In genomic region chr3:137121704-137122314, GRCh38 we compare ENCODE assay signal across 9 cellular contexts.
DNase-seq lines count a peak whose midpoint lies in the region; ATAC-seq and TF ChIP-seq lines count a peak whose summit lies in the region.
"Had no signal": no experiment of that assay in that cellular context is flagged by ENCODE, and none has a peak within 500 bp of the region (broad histone marks: within the 10 kb centered on the region; RNA-seq: fewer than 3 reads in every experiment).

No MANE protein-coding gene starts in this region.

- H3K36me3 ChIP-seq in PC-9 (ENCODE audit: low read depth): no peaks in the 10 kb centered on the region

- CTCF ChIA-PET in PC-9 (lab: Charles Lee): interaction anchor here (0.6 kb wide), 1 partner anchor 10 kb away, joined by 4 read pairs; no protein-coding TSS in a partner anchor

- no peaks in the 10 kb centered on the region; the same call in 1 of the 2 replicates for H3K27me3 ChIP-seq in PC-9 (ENCODE audit: insufficient read depth, low read depth)

- no peaks in the 10 kb centered on the region for H3K36me3 Mint-ChIP-seq in CD14-positive monocyte
- H3K36me3 Mint-ChIP-seq: naive thymus-derived CD8-positive, alpha-beta T cell had no signal

- H3K27ac ChIP-seq in PC-9: no peak overlapping the region

- H4K20me1 ChIP-seq in PC-9 (ENCODE audit: insufficient read depth): no peaks in the 10 kb centered on the region

- H3K9me2 ChIP-seq in PC-9 (ENCODE audit: insufficient read depth): no peaks in the 10 kb centered on the region

- H3K9me3 ChIP-seq in PC-9 (ENCODE audit: insufficient read depth, low read depth): no peaks in the 10 kb centered on the region; the same call in 1 of the 2 replicates

- DNase-seq in CD14-positive monocyte (ENCODE audit: low spot score) (no peak), GM13977 (ENCODE audit: low spot score) (peak; percentile 47), PC-9 (peak in 1 of 2 experiments; percentile 13), pons (ENCODE audit: low spot score) (peak; percentile 16), MV-4-11 (lab: John Stamatoyannopoulos, UW) (no peak)

- H3K4me2 ChIP-seq in PC-9: no peak overlapping the region

- intact Hi-C loops in CD14-positive monocyte (cut with micrococcal nuclease): no loop called here
- intact Hi-C loops in PC-9 (cut with micrococcal nuclease; ENCODE audit: unreplicated experiment): no loop called here

- H3K79me2 ChIP-seq in PC-9 (ENCODE audit: low read depth): no peaks in the 10 kb centered on the region

- H3K9me3 Mint-ChIP-seq in CD14-positive monocyte: no peaks in the 10 kb centered on the region
- H3K9me3 Mint-ChIP-seq: naive thymus-derived CD8-positive, alpha-beta T cell had no signal

- peak; percentile 31 for TF ChIP-seq CTCF in CD14-positive monocyte (IDR thresholded peaks at IDR 0.05)
- peak; percentile 80 for TF ChIP-seq CTCF in GM13977 (IDR thresholded peaks at IDR 0.05; ENCODE audit: extremely low read depth, insufficient read depth, missing control alignments)
- TF ChIP-seq CTCF in PC-9 (conservative IDR thresholded peaks at IDR 0.05): peak; percentile 69

- no peaks in the 10 kb centered on the region for H3K4me1 Mint-ChIP-seq in CD14-positive monocyte
- H3K4me1 Mint-ChIP-seq: naive thymus-derived CD8-positive, alpha-beta T cell had no signal

- ATAC-seq in HG03432 (IDR thresholded peaks at IDR 0.05; ENCODE audit: unreplicated experiment) (peak; percentile 68), esophagus mucosa (peak; percentile 60), GM21717 (IDR thresholded peaks at IDR 0.05; ENCODE audit: unreplicated experiment) (no peak)
- ATAC-seq: naive thymus-derived CD8-positive, alpha-beta T cell had no signal

- in situ Hi-C loops in GM13977 (cut with MboI; ENCODE audit: low pct_unique_long_range_greater_than_20kb, low sequenced_read_pairs, unreplicated experiment): loop anchor here (25.0 kb wide), 1 partner anchor 815 kb away; no protein-coding TSS in a partner anchor

- H3K27me3 Mint-ChIP-seq in CD14-positive monocyte (ENCODE audit: low read depth in 3 of 3): peaks cover 0 to 12% (median 5%) of the 10 kb centered on the region in 3 donors

- H3K4me1 ChIP-seq in PC-9 (replicated peaks; ENCODE audit: insufficient read depth): no peaks in the 10 kb centered on the region

- no peak overlapping the region for H3K27ac Mint-ChIP-seq in CD14-positive monocyte
- H3K27ac Mint-ChIP-seq: naive thymus-derived CD8-positive, alpha-beta T cell had no signal

- no peaks in the 10 kb centered on the region for H3F3A ChIP-seq in PC-9 (ENCODE audit: insufficient read depth, low read depth)

- POLR2A ChIA-PET in PC-9 (lab: Charles Lee; ENCODE audit: unreplicated experiment): no interaction called here

- no peak overlapping the region for H3K4me3 ChIP-seq in PC-9

- H2AFZ ChIP-seq in PC-9: no peak overlapping the region

- no TSS peak for BruUV-seq in PC-9 (replicated peaks; lab: Mats Ljungman, UMichigan)

- no peak overlapping the region for H3K4me3 Mint-ChIP-seq in CD14-positive monocyte
- H3K4me3 Mint-ChIP-seq: naive thymus-derived CD8-positive, alpha-beta T cell had no signal

Comparison
In these comparisons a context has a peak if more than half of its experiments do, and no peak if none do; other contexts are left out.
1. DNase-seq: peak in GM13977 (single experiment) and pons (single experiment); none in CD14-positive monocyte (single experiment) and MV-4-11 (single experiment).
2. Peak in every context shown above with its lines, with median percentiles within 50 percentile points of each other: CTCF ChIP-seq.